Comparison of ENCODE assay signal across 15 cellular contexts in the genomic region with DNA sequence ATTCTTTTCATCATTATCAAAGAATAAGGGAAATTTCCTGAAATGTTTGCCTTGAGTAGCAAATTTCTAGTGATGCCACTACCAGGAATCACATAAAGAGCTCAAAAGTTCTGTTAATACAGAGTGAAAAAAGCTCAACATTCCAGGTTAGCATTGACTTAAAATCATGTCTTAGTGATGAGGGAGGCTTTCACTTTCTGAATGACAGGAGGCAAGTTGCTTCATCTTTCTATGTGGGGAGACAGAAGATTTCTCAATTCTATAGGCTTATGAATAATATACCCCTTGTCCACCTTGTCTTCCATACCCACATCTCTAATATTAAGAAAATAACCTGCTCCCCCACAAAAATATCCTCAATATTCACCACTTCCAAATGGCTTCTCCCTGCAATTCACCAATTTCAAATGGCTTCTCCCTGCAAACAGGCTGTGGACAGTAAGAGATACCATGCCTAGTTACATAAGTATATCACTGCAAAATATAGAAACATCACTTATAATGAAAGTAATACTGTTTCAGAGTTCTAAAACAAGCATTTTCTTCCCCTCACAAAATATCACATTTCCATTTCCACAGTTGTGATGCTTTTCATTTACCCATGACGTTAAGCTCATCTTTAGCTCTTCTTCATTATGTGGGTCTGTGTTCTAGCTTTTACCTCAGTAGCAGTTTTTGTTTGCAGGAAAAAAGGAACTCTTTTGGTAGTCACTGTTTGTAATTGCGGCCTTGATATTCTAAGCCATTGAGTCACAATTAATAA. TPM values are rescaled to one million over a fixed set of nuclear protein-coding genes. Genes with fewer than 3 reads are reported as not detected.
DNase-seq lines count a peak whose midpoint lies in the region; ATAC-seq and TF ChIP-seq lines count a peak whose summit lies in the region.
"Had no signal": no experiment of that assay in that cellular context is flagged by ENCODE, and none has a peak within 500 bp of the region (broad histone marks: within the 10 kb centered on the region; RNA-seq: fewer than 3 reads in every experiment).

No MANE protein-coding gene starts in this region.

- WGBS in hepatocyte (ENCODE audit: low lambda C conversion rate, missing lambda C conversion rate): 89% methylated on average over 2 of the region's 2 CpGs

- H3K36me3 ChIP-seq in DND-41 (ENCODE audit: insufficient read depth, low read length) (no peaks in the 10 kb centered on the region; the same call in 1 of the 2 replicates), OCI-LY3 (replicated peaks; ENCODE audit: low read depth, low read length) (no peaks in the 10 kb centered on the region), hepatocyte (replicated peaks; ENCODE audit: insufficient read depth, low read depth) (no peaks in the 10 kb centered on the region)

- H3K4me3 ChIP-seq in DND-41 (ENCODE audit: low read depth in 1 of 2, low read length in 2 of 2): no peak overlapping the region
- H3K4me3 ChIP-seq in OCI-LY3 (ENCODE audit: low read length): peak overlapping the region; percentile 26; the same call in 1 of the 2 replicates
- no peak overlapping the region for H3K4me3 ChIP-seq in hepatocyte

- H3K9me3 ChIP-seq in DND-41 (ENCODE audit: insufficient read depth, low read length, severe bottlenecking) (no peaks in the 10 kb centered on the region), OCI-LY3 (ENCODE audit: insufficient read depth, low read length) (no peaks in the 10 kb centered on the region), hepatocyte (ENCODE audit: low read depth) (no peaks in the 10 kb centered on the region)

- H3K27ac ChIP-seq in 22Rv1 (peak overlapping the region; percentile 98), DND-41 (ENCODE audit: low read length) (no peak overlapping the region), OCI-LY3 (ENCODE audit: low read length) (peak overlapping the region; percentile 28), hepatocyte (peak overlapping the region; percentile 100)

- peaks cover 10% of the 10 kb centered on the region; the same call in 1 of the 2 replicates for H3K79me2 ChIP-seq in DND-41 (ENCODE audit: insufficient read depth, low read length)
- H3K79me2 ChIP-seq in OCI-LY3 (ENCODE audit: low read length): peaks cover 8% of the 10 kb centered on the region
- H3K79me2 ChIP-seq in hepatocyte: peaks cover 16% of the 10 kb centered on the region

- intact Hi-C loops in head of caudate nucleus (cut with DNase I): loop anchor here (5.0 kb wide), 1 partner anchor 241 kb away; a partner anchor contains a TSS

- DNase-seq in DND-41 (no peak), hepatocyte (ENCODE audit: low spot score) (no peak), HuH-7 (ENCODE audit: low spot score) (no peak), head of caudate nucleus (no peak), retina (no peak)
- DNase-seq: activated CD4-positive, alpha-beta T cell treated with anti-CD3 and anti-CD28 coated beads for 4 hours; HCEC 1CT; NCI-H1092; NCI-H345; stimulated activated CD4-positive, alpha-beta T cell treated with anti-CD3 and anti-CD28 coated beads, Interleukin-1b, Interleukin-23, amount 100 ng/mL, for 48 hours; stimulated activated CD8-positive, alpha-beta memory T cell treated with anti-CD3 and anti-CD28 coated beads, Interleukin-4, amount 100 ng/mL, for 48 hours had no signal

- H3K4me2 ChIP-seq in DND-41 (ENCODE audit: insufficient read depth, low read length) (0 out of 2 replicates have a peak overlapping the region, but pooled peaks have one; percentile 92), OCI-LY3 (ENCODE audit: low read length) (peak overlapping the region; percentile 71), hepatocyte (no peak overlapping the region)

- H4K20me1 ChIP-seq in DND-41 (ENCODE audit: insufficient read depth, low read length) (no peaks in the 10 kb centered on the region), OCI-LY3 (ENCODE audit: insufficient read depth, low read length) (0 out of 2 replicates have a peak, but pooled peaks cover 4% of the 10 kb centered on the region), hepatocyte (ENCODE audit: insufficient read depth, poor library complexity, severe bottlenecking) (no peaks in the 10 kb centered on the region)

- H3K9ac ChIP-seq in DND-41 (ENCODE audit: low read depth, low read length): no peak overlapping the region
- no peak overlapping the region for H3K9ac ChIP-seq in OCI-LY3 (ENCODE audit: low read length)

- TF ChIP-seq CTCF in 22Rv1 (IDR thresholded peaks at IDR 0.05) (no peak), DND-41 (IDR thresholded peaks at IDR 0.05; ENCODE audit: borderline replicate concordance, extremely low read depth, low read length, poor library complexity, severe bottlenecking) (no peak), OCI-LY3 (IDR thresholded peaks at IDR 0.05; ENCODE audit: low read depth, low read length) (no peak), hepatocyte (IDR thresholded peaks at IDR 0.05; ENCODE audit: poor library complexity) (no peak)

- H3K27me3 ChIP-seq in DND-41 (ENCODE audit: insufficient read depth, low read length, poor library complexity) (no peaks in the 10 kb centered on the region), OCI-LY3 (ENCODE audit: low read depth, low read length) (no peaks in the 10 kb centered on the region), hepatocyte (no peaks in the 10 kb centered on the region)

- H3K9me2 ChIP-seq in hepatocyte (replicated peaks; ENCODE audit: insufficient read depth): no peaks in the 10 kb centered on the region

- peaks cover 36% of the 10 kb centered on the region for H3K4me1 ChIP-seq in DND-41 (ENCODE audit: insufficient read depth, low read length)
- H3K4me1 ChIP-seq in OCI-LY3 (ENCODE audit: low read length): peaks cover 54% of the 10 kb centered on the region
- peaks cover 20% of the 10 kb centered on the region for H3K4me1 ChIP-seq in hepatocyte (ENCODE audit: insufficient read depth)

- ATAC-seq in DND-41 (ENCODE audit: insufficient read depth, low read depth) (no peak), HG02763 (IDR thresholded peaks at IDR 0.05; ENCODE audit: unreplicated experiment) (no peak)
- ATAC-seq: Panc1 had no signal

- H2AFZ ChIP-seq in DND-41 (ENCODE audit: low read depth, low read length): no peak overlapping the region
- no peak overlapping the region for H2AFZ ChIP-seq in OCI-LY3 (ENCODE audit: low read depth, low read length)
- H2AFZ ChIP-seq in hepatocyte: no peak overlapping the region

RNA-seq across cellular contexts. Expression of a gene that starts 2.2 kb away (rescaled TPM):
- 17.1 and 20.8 TPM in 2 replicates for total RNA-seq in hepatocyte
- polyA plus RNA-seq in hepatocyte: 11.8 and 14.3 TPM in 2 replicates
